In genomic region chr3:63617391-63617790, GRCh38 we compare ENCODE assay signal across 28 cellular contexts. TPM values are rescaled to one million over a fixed set of nuclear protein-coding genes. Genes with fewer than 3 reads are reported as not detected.
"Had no signal": no experiment of that assay in that cellular context is flagged by ENCODE, and none has a peak within 500 bp of the region (broad histone marks: within the 10 kb centered on the region; RNA-seq: fewer than 3 reads in every experiment).

No MANE protein-coding gene starts in this region.

- H3K36me3 ChIP-seq: left lung, lower lobe of right lung, ovary, right atrium auricular region, right lobe of liver, stomach, thyroid gland, transverse colon, upper lobe of left lung, vagina had no signal

- H3K27ac ChIP-seq: left lung, lower lobe of right lung, ovary, right atrium auricular region, right lobe of liver, stomach, testis, thyroid gland, transverse colon, upper lobe of left lung, vagina had no signal

- ATAC-seq: left colon; left lung; lower lobe of right lung; natural killer cell; right lobe of liver; stimulated activated naive B cell treated with anti-CD40 and anti-IgM and Interleukin-4, amounts not matched to agents 10 μg/mL and 1 μg/mL and 100 μg/mL, for 72 hours; stimulated activated naive CD8-positive, alpha-beta T cell treated with anti-CD3 and anti-CD28 coated beads, Interleukin-15, Interleukin-2, amounts not matched to agents 100 U/mL and 50 U/mL, for 24 hours had no signal

- H3K4me1 ChIP-seq: left lung, lower lobe of right lung, right atrium auricular region, right lobe of liver, stomach, testis, thyroid gland, transverse colon, upper lobe of left lung, vagina had no signal

- H3K27me3 ChIP-seq: left lung, ovary, right atrium auricular region, right lobe of liver, stomach, testis, thyroid gland, transverse colon, upper lobe of left lung, vagina had no signal

- H3K4me2 ChIP-seq: smooth muscle cell had no signal

- FAIRE-seq: islet of Langerhans, kidney had no signal

- DNase-seq: hypothalamus; immature natural killer cell; kidney; left colon; left lung; lower lobe of right lung; mammary epithelial cell; mesenchymal stem cell; naive B cell; natural killer cell; nephron progenitor cell; ovary; right lobe of liver; stimulated activated CD4-positive, alpha-beta T cell treated with anti-CD3 and anti-CD28 coated beads, Interleukin-1b, Interleukin-23, amount 100 ng/mL, for 48 hours; stimulated activated CD4-positive, alpha-beta T cell treated with anti-CD3 and anti-CD28 coated beads, Interleukin-2, amount 100 ng/mL, for 48 hours; stimulated activated naive B cell treated with anti-CD40 and anti-IgM and Interleukin-4, amounts not matched to agents 10 μg/mL and 1 μg/mL and 100 μg/mL, for 72 hours; stimulated activated naive CD8-positive, alpha-beta T cell treated with anti-CD3 and anti-CD28 coated beads, Interleukin-15, Interleukin-2, amounts not matched to agents 100 U/mL and 50 U/mL, for 24 hours; stomach; testis; thyroid gland; transverse colon had no signal

- H3K4me3 ChIP-seq: left lung, lower lobe of right lung, ovary, right atrium auricular region, right lobe of liver, smooth muscle cell, stomach, thyroid gland, transverse colon, upper lobe of left lung, vagina had no signal

RNA-seq across cellular contexts. Expression of gene SNTN, which starts 35.1 kb away (rescaled TPM):
- polyA plus RNA-seq: immature natural killer cell, liver, mammary epithelial cell, smooth muscle cell, stomach, urinary bladder had no signal
